ENCODE assay signal across 8 cellular contexts in genomic region chr15:41660235-41661077, GRCh38. TPM values are rescaled to one million over a fixed set of nuclear protein-coding genes. Genes with fewer than 3 reads are reported as not detected.
DNase-seq lines count a peak whose midpoint lies in the region; ATAC-seq and TF ChIP-seq lines count a peak whose summit lies in the region.

Gene MGA, plus strand, starts transcription at chr15:41660405.

- TF ChIP-seq POLR2A in uterus (IDR thresholded peaks at IDR 0.05): peak; percentile 37 to 61

- peaks cover 11% of the 10 kb centered on the region for H3K36me3 Mint-ChIP-seq in T-helper 1 cell treated with Interleukin-12 subunit alpha and Interleukin-12 subunit beta and Interleukin-4 antibody, amounts not matched to agents 30 μg/mL and 1 μg/mL, for 36 hours (ENCODE audit: low read depth)

- ATAC-seq in HG02588 (IDR thresholded peaks at IDR 0.05; ENCODE audit: unreplicated experiment): peak; percentile 73
- peak; percentile 95 to 96 for ATAC-seq in right cardiac atrium

- peaks cover 17% of the 10 kb centered on the region for H3K9me3 Mint-ChIP-seq in T-helper 1 cell treated with Interleukin-12 subunit alpha and Interleukin-12 subunit beta and Interleukin-4 antibody, amounts not matched to agents 30 μg/mL and 1 μg/mL, for 36 hours

- peaks cover 35% of the 10 kb centered on the region for H3K27me3 Mint-ChIP-seq in T-helper 1 cell treated with Interleukin-12 subunit alpha and Interleukin-12 subunit beta and Interleukin-4 antibody, amounts not matched to agents 30 μg/mL and 1 μg/mL, for 36 hours (ENCODE audit: low read depth)

- DNase-seq in NCI-H1048 (lab: John Stamatoyannopoulos, UW): peak; percentile 52
- peak; percentile 31 to 87 (median 72) for DNase-seq in amygdala (lab: John Stamatoyannopoulos, UW)
- peak; percentile 93 to 97 (median 96) for DNase-seq in right cardiac atrium
- peak; percentile 86 for DNase-seq in putamen (ENCODE audit: low spot score)
- peak; percentile 89 to 90 for DNase-seq in uterus

- WGBS in right cardiac atrium: 1% methylated on average over 93 of the region's 93 CpGs

- peaks cover 26% of the 10 kb centered on the region for H3K4me1 Mint-ChIP-seq in T-helper 1 cell treated with Interleukin-12 subunit alpha and Interleukin-12 subunit beta and Interleukin-4 antibody, amounts not matched to agents 30 μg/mL and 1 μg/mL, for 36 hours (ENCODE audit: low read depth)

- H3K9me3 ChIP-seq in right cardiac atrium (ENCODE audit: control insufficient read depth, low read length) (no peaks in the 10 kb centered on the region), uterus (no peaks in the 10 kb centered on the region)

- intact Hi-C loops in right cardiac atrium (cut with DNase I): no loop called here
- intact Hi-C loops in uterus (cut with DNase I; ENCODE audit: low total_unique reads): no loop called here

- no peaks in the 10 kb centered on the region for H3K4me1 ChIP-seq in right cardiac atrium (ENCODE audit: control insufficient read depth, insufficient read depth, low read length)
- no peaks in the 10 kb centered on the region for H3K4me1 ChIP-seq in uterus

- H3K36me3 ChIP-seq in uterus: no peaks in the 10 kb centered on the region

- TF ChIP-seq CTCF in GM12872 (IDR thresholded peaks at IDR 0.05; ENCODE audit: insufficient read depth, low read depth, low read length) (peak; percentile 25; the same call in 1 of the 3 replicates), uterus (IDR thresholded peaks at IDR 0.05) (peak in 2 of 4 experiments; percentile 13 to 17)

- H3K4me3 Mint-ChIP-seq in T-helper 1 cell treated with Interleukin-12 subunit alpha and Interleukin-12 subunit beta and Interleukin-4 antibody, amounts not matched to agents 30 μg/mL and 1 μg/mL, for 36 hours: peak within 1 kb of the TSS; percentile 88

- peak within 1 kb of the TSS; percentile 92 for H3K27ac Mint-ChIP-seq in T-helper 1 cell treated with Interleukin-12 subunit alpha and Interleukin-12 subunit beta and Interleukin-4 antibody, amounts not matched to agents 30 μg/mL and 1 μg/mL, for 36 hours

- H3K4me3 ChIP-seq in right cardiac atrium (ENCODE audit: low read length) (peak within 1 kb of the TSS; percentile 31), uterus (peak within 1 kb of the TSS; percentile 38 to 47)

- H3K27me3 ChIP-seq in right cardiac atrium (ENCODE audit: control insufficient read depth, insufficient read depth) (no peaks in the 10 kb centered on the region), uterus (no peaks in the 10 kb centered on the region)

- H3K27ac ChIP-seq in right cardiac atrium (ENCODE audit: low read length): peak within 1 kb of the TSS; percentile 28
- H3K27ac ChIP-seq in uterus: peak within 1 kb of the TSS; percentile 73 to 78

RNA-seq across cellular contexts. Expression of gene MGA, which starts in this region (rescaled TPM):
- 10 to 100 TPM; 33.6 to 39.2 (median 36.6) TPM for total RNA-seq in right cardiac atrium
- 4.2 TPM for polyA plus RNA-seq in right cardiac atrium
- 100 to 1,000 TPM in 2 of 4 donors, 10 to 100 TPM in 2; 54.8 to 156 (median 114) TPM for total RNA-seq in uterus

Comparison
In these comparisons a context has a peak if more than half of its experiments do, and no peak if none do; other contexts are left out.
1. Peak in every context shown above with its lines: DNase-seq, ATAC-seq, H3K4me3 ChIP-seq and H3K27ac ChIP-seq.